1 cellular context compared by ENCODE assay signal in the genomic region with DNA sequence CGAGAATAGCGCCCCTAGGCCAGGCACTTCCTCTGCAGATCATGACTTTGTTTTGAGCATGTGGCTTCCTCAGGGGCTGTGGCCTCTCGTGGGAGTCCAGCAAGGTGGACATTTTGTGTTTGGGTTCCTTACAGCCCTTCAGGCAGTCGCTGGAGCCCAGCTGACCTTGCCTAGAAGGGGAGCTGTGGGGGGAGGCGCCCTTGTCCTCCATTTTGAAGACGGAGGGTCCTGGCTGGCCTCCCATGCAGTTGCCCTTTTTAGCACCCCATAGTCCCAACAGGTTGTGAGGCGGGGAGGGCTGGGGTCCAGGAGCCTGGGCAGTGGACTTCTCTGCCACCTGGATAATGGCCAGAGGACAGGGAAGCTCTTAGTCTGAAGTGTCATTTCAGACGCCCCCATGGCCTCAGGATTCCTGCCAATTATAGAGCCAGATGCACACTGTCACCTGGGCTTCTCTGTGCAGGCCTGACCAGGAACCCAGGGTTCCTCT.
TF ChIP-seq lines count a peak whose summit lies in the region.

No MANE protein-coding gene starts in this region.

TF ChIP-seq in H1, 55 proteins besides CTCF, POLR2A, EP300 and RAD21:
- TF ChIP-seq HDAC6 (IDR thresholded peaks at IDR 0.05; ENCODE audit: low read depth, low read length) (no peak), GABPA (IDR thresholded peaks at IDR 0.05; ENCODE audit: borderline replicate concordance, insufficient read depth, low read length) (no peak), RBBP5 (IDR thresholded peaks at IDR 0.05; ENCODE audit: borderline replicate concordance, low read depth, low read length) (no peak), SP1 (IDR thresholded peaks at IDR 0.05; ENCODE audit: low read depth, low read length) (no peak), TAF7 (optimal IDR thresholded peaks at IDR 0.05; ENCODE audit: borderline replicate concordance, low read depth, low read length) (no peak), YY1 (IDR thresholded peaks at IDR 0.05; ENCODE audit: low read depth, low read length) (no peak), CBX5 (IDR thresholded peaks at IDR 0.05; ENCODE audit: low read depth, low read length) (no peak), SP2 (IDR thresholded peaks at IDR 0.05; ENCODE audit: low read length) (no peak), TBP (IDR thresholded peaks at IDR 0.05; ENCODE audit: low read depth, low read length) (no peak), KDM4A (IDR thresholded peaks at IDR 0.05; ENCODE audit: low read depth, low read length, severe bottlenecking) (no peak), EZH2 (IDR thresholded peaks at IDR 0.05; ENCODE audit: low read depth, low read length, severe bottlenecking) (no peak), SIRT6 (IDR thresholded peaks at IDR 0.05; ENCODE audit: low read length) (no peak)
TF ChIP-seq in H1: peak in this region for 0.
